In genomic region chr14:90483551-90483950, GRCh38 we compare ENCODE assay signal across 11 cellular contexts.
DNase-seq lines count a peak whose midpoint lies in the region; ATAC-seq and TF ChIP-seq lines count a peak whose summit lies in the region.
"Had no signal": no experiment of that assay in that cellular context is flagged by ENCODE, and none has a peak within 500 bp of the region (broad histone marks: within the 10 kb centered on the region; RNA-seq: fewer than 3 reads in every experiment).

No MANE protein-coding gene starts in this region.

- H3K27me3 Mint-ChIP-seq in natural killer cell treated with Interleukin-12 subunit alpha and Interleukin-12 subunit beta and Interleukin-15 and Interleukin-18, amount 100 ng/mL, for 72 hours: peaks cover 23 to 24% of the 10 kb centered on the region in 2 donors

- H3K9me3 ChIP-seq in upper lobe of right lung: no peaks in the 10 kb centered on the region

- no peaks in the 10 kb centered on the region for H3K36me3 ChIP-seq in upper lobe of right lung

- intact Hi-C loops in left cardiac atrium (cut with DNase I): no loop called here
- intact Hi-C loops in Right ventricle myocardium inferior (cut with DNase I): no loop called here
- intact Hi-C loops in left ventricle myocardium superior (cut with micrococcal nuclease): no loop called here
- intact Hi-C loops in upper lobe of right lung (cut with DNase I): no loop called here

- no peaks in the 10 kb centered on the region for H3K9me3 Mint-ChIP-seq in natural killer cell treated with Interleukin-12 subunit alpha and Interleukin-12 subunit beta and Interleukin-15 and Interleukin-18, amount 100 ng/mL, for 72 hours
- H3K9me3 Mint-ChIP-seq: activated T-helper 2 cell treated with anti-CD3 and anti-CD28 coated beads, Interferon-gamma antibody, Interleukin-2, Interleukin-4, amounts not matched to agents 10 μg/mL and 5 μg/mL and 100 μg/mL, durations not matched to agents 14 hours and 24 hours and 36 hours had no signal

- DNase-seq in left cardiac atrium (no peak), Right ventricle myocardium inferior (ENCODE audit: missing footprints) (no peak), left ventricle myocardium superior (no peak), upper lobe of right lung (no peak), KG1 (lab: John Stamatoyannopoulos, UW) (no peak)
- peak; percentile 16 to 20 for DNase-seq in activated CD4-positive, alpha-beta T cell treated with anti-CD3 and anti-CD28 coated beads for 4 hours
- no peak for DNase-seq in activated CD4-positive, CD25-positive, alpha-beta regulatory T cell (lab: John Stamatoyannopoulos, UW)
- no peak for DNase-seq in natural killer cell treated with Interleukin-12 subunit alpha and Interleukin-12 subunit beta and Interleukin-15 and Interleukin-18, amount 100 ng/mL, for 72 hours (ENCODE audit: low spot score)
- DNase-seq: occipital lobe had no signal

- H3K27ac ChIP-seq in upper lobe of right lung: no peak overlapping the region
- H3K27ac ChIP-seq: C4-2B had no signal

- no peak overlapping the region for H3K4me3 Mint-ChIP-seq in natural killer cell treated with Interleukin-12 subunit alpha and Interleukin-12 subunit beta and Interleukin-15 and Interleukin-18, amount 100 ng/mL, for 72 hours

- H3K4me1 ChIP-seq in upper lobe of right lung: peaks cover 7% of the 10 kb centered on the region

- no peak for TF ChIP-seq CTCF in upper lobe of right lung (IDR thresholded peaks at IDR 0.05)

- peaks cover 7 to 9% of the 10 kb centered on the region in 2 donors for H3K4me1 Mint-ChIP-seq in natural killer cell treated with Interleukin-12 subunit alpha and Interleukin-12 subunit beta and Interleukin-15 and Interleukin-18, amount 100 ng/mL, for 72 hours (ENCODE audit: low read depth in 2 of 2)

- no peak overlapping the region for H3K27ac Mint-ChIP-seq in natural killer cell treated with Interleukin-12 subunit alpha and Interleukin-12 subunit beta and Interleukin-15 and Interleukin-18, amount 100 ng/mL, for 72 hours
- H3K27ac Mint-ChIP-seq: activated T-helper 2 cell treated with anti-CD3 and anti-CD28 coated beads, Interferon-gamma antibody, Interleukin-2, Interleukin-4, amounts not matched to agents 10 μg/mL and 5 μg/mL and 100 μg/mL, durations not matched to agents 14 hours and 24 hours and 36 hours had no signal

- H3K4me3 ChIP-seq in upper lobe of right lung: no peak overlapping the region

- no peaks in the 10 kb centered on the region for H3K36me3 Mint-ChIP-seq in natural killer cell treated with Interleukin-12 subunit alpha and Interleukin-12 subunit beta and Interleukin-15 and Interleukin-18, amount 100 ng/mL, for 72 hours

- no peaks in the 10 kb centered on the region for H3K27me3 ChIP-seq in upper lobe of right lung

- ATAC-seq in left cardiac atrium (peak; percentile 22 to 50), Right ventricle myocardium inferior (no peak), left ventricle myocardium superior (peak; percentile 43), upper lobe of right lung (peak; percentile 44)
- ATAC-seq in natural killer cell treated with Interleukin-12 subunit alpha and Interleukin-12 subunit beta and Interleukin-15 and Interleukin-18, amount 100 ng/mL, for 72 hours: no peak

Comparison
In these comparisons a context has a peak if more than half of its experiments do, and no peak if none do; other contexts are left out.
1. ATAC-seq: peak in left cardiac atrium (2 of 2), left ventricle myocardium superior (single experiment) and upper lobe of right lung (single experiment); none in Right ventricle myocardium inferior (single experiment) and natural killer cell treated with Interleukin-12 subunit alpha and Interleukin-12 subunit beta and Interleukin-15 and Interleukin-18, amount 100 ng/mL, for 72 hours (0 of 2).
2. DNase-seq: peak in activated CD4-positive, alpha-beta T cell treated with anti-CD3 and anti-CD28 coated beads for 4 hours (2 of 2); none in left cardiac atrium (single experiment), Right ventricle myocardium inferior (single experiment), left ventricle myocardium superior (single experiment), upper lobe of right lung (single experiment), KG1 (single experiment), activated CD4-positive, CD25-positive, alpha-beta regulatory T cell (0 of 4) and natural killer cell treated with Interleukin-12 subunit alpha and Interleukin-12 subunit beta and Interleukin-15 and Interleukin-18, amount 100 ng/mL, for 72 hours (single experiment).